In genomic region chr12:63889236-63889635, GRCh38 we compare ENCODE assay signal across 11 cellular contexts. TPM values are rescaled to one million over a fixed set of nuclear protein-coding genes. Genes with fewer than 3 reads are reported as not detected.
DNase-seq lines count a peak whose midpoint lies in the region; ATAC-seq and TF ChIP-seq lines count a peak whose summit lies in the region.
"Had no signal": no experiment of that assay in that cellular context is flagged by ENCODE, and none has a peak within 500 bp of the region (broad histone marks: within the 10 kb centered on the region; RNA-seq: fewer than 3 reads in every experiment).

No MANE protein-coding gene starts in this region.

- TF ChIP-seq CTCF in right atrium auricular region (IDR thresholded peaks at IDR 0.05): no peak

- no peaks in the 10 kb centered on the region for H3K27me3 ChIP-seq in right atrium auricular region

- H3K4me1 ChIP-seq in right atrium auricular region: peaks cover 0 to 6% of the 10 kb centered on the region in 2 donors

- H3K36me3 ChIP-seq in right atrium auricular region: no peaks in the 10 kb centered on the region

- peak; percentile 38 for ATAC-seq in Right ventricle myocardium superior (ENCODE audit: poor library complexity)
- ATAC-seq: sciatic nerve had no signal

- intact Hi-C loops in Right ventricle myocardium superior (cut with DNase I): no loop called here

- no peak for DNase-seq in Right ventricle myocardium superior
- no peak for DNase-seq in right atrium auricular region (ENCODE audit: low spot score)
- DNase-seq in astrocyte of the hippocampus (ENCODE audit: low read depth, low spot score): peak; percentile 56
- DNase-seq in hepatic stellate cell (ENCODE audit: low spot score): peak; percentile 44
- DNase-seq in KBM-7: no peak
- DNase-seq in T-helper 9 cell: no peak
- DNase-seq in T1000 (lab: John Stamatoyannopoulos, UW): no peak
- no peak for DNase-seq in stimulated activated CD8-positive, alpha-beta memory T cell treated with anti-CD3 and anti-CD28 coated beads, Interleukin-4, amount 100 ng/mL, for 48 hours
- DNase-seq: hippocampal formation, NCI-H1417 treated with DMSO at 0.1 percent for 48 hours had no signal

- no peak overlapping the region for H3K27ac ChIP-seq in right atrium auricular region

- no peaks in the 10 kb centered on the region for H3K9me3 ChIP-seq in right atrium auricular region

- in situ Hi-C loops in KBM-7 (cut with MboI; ENCODE audit: low pct_unique_long_range_greater_than_20kb, low sequenced_read_pairs): no loop called here

- no peak overlapping the region for H3K4me3 ChIP-seq in right atrium auricular region

RNA-seq across cellular contexts. Expression of gene SRGAP1, which starts 44.7 kb away (rescaled TPM):
- total RNA-seq in Right ventricle myocardium superior: 2.0 TPM
- total RNA-seq in right atrium auricular region: 1 to 10 TPM; 1.4 to 3.3 TPM

Comparison
In these comparisons a context has a peak if more than half of its experiments do, and no peak if none do; other contexts are left out.
1. DNase-seq: peak in astrocyte of the hippocampus (single experiment) and hepatic stellate cell (single experiment); none in Right ventricle myocardium superior (single experiment), right atrium auricular region (single experiment), KBM-7 (single experiment), T-helper 9 cell (single experiment), T1000 (single experiment) and stimulated activated CD8-positive, alpha-beta memory T cell treated with anti-CD3 and anti-CD28 coated beads, Interleukin-4, amount 100 ng/mL, for 48 hours (single experiment).